In genomic region chr1:55214214-55214902, GRCh38 we compare ENCODE assay signal across 9 cellular contexts. TPM values are rescaled to one million over a fixed set of nuclear protein-coding genes. Genes with fewer than 3 reads are reported as not detected.
DNase-seq lines count a peak whose midpoint lies in the region; ATAC-seq, FAIRE-seq and TF ChIP-seq lines count a peak whose summit lies in the region.
"Had no signal": no experiment of that assay in that cellular context is flagged by ENCODE, and none has a peak within 500 bp of the region (broad histone marks: within the 10 kb centered on the region; RNA-seq: fewer than 3 reads in every experiment).

No MANE protein-coding gene starts in this region.

- FAIRE-seq in small intestine (lab: Jason Lieb, UNC) = no peak
- FAIRE-seq: TTC549 had no signal

- peak; percentile 9 for ATAC-seq in GM19438 (IDR thresholded peaks at IDR 0.05; ENCODE audit: low read depth, unreplicated experiment)
- ATAC-seq in HG03565 (IDR thresholded peaks at IDR 0.05; ENCODE audit: unreplicated experiment) = peak; percentile 12

- H3K27ac ChIP-seq in brain microvascular endothelial cell (peak overlapping the region; percentile 58), small intestine (ENCODE audit: low read depth in 1 of 2, low read length in 1 of 2) (peak overlapping the region; percentile 94 to 95)

- H3K4me3 Mint-ChIP-seq in CD14-positive monocyte = peak overlapping the region; percentile 95 to 99
- H3K4me3 Mint-ChIP-seq in immature natural killer cell = peak overlapping the region; percentile 92 to 95 (median 94)

- intact Hi-C loops in CD14-positive monocyte (cut with micrococcal nuclease) = loop anchor here in 1 of 2 donors (10.0 kb wide), 1 partner anchor 60 kb away; no protein-coding TSS in a partner anchor

- TF ChIP-seq CTCF in CD14-positive monocyte (IDR thresholded peaks at IDR 0.05) (no peak), brain microvascular endothelial cell (IDR thresholded peaks at IDR 0.05; ENCODE audit: low read depth, low read length, missing control alignments) (no peak)

- H3K27me3 ChIP-seq in brain microvascular endothelial cell (replicated peaks) = no peaks in the 10 kb centered on the region
- H3K27me3 ChIP-seq in small intestine (ENCODE audit: control insufficient read depth in 2 of 2, insufficient read depth in 2 of 2, low read length in 2 of 2) = no peaks in the 10 kb centered on the region

- DNase-seq in CD14-positive monocyte (ENCODE audit: low spot score) (no peak), SW480 (ENCODE audit: low spot score) (peak; percentile 43), brain microvascular endothelial cell (no peak), immature natural killer cell (peak; percentile 29 to 34 (median 30)), small intestine (peak; percentile 49), amniotic stem cell (lab: John Stamatoyannopoulos, UW) (no peak)

- in situ Hi-C loops in brain microvascular endothelial cell (cut with HindIII; ENCODE audit: low pct_ligation_motif_present, low sequenced_read_pairs) = no loop called here

- H3K27ac Mint-ChIP-seq in CD14-positive monocyte (peak overlapping the region; percentile 53 to 92 (median 86)), immature natural killer cell (peak overlapping the region; percentile 84 to 94 (median 91))

- H3K4me3 ChIP-seq in brain microvascular endothelial cell (ENCODE audit: low read depth, low read length) = peak overlapping the region; percentile 80
- H3K4me3 ChIP-seq in small intestine (ENCODE audit: low read depth in 1 of 2, low read length in 2 of 2) = peak overlapping the region; percentile 95 to 96

- H3K9me3 Mint-ChIP-seq in CD14-positive monocyte = no peaks in the 10 kb centered on the region
- no peaks in the 10 kb centered on the region for H3K9me3 Mint-ChIP-seq in immature natural killer cell

- H3K36me3 ChIP-seq in brain microvascular endothelial cell (replicated peaks) (no peaks in the 10 kb centered on the region), small intestine (ENCODE audit: control insufficient read depth in 2 of 2, insufficient read depth in 2 of 2, low read length in 2 of 2) (no peaks in the 10 kb centered on the region)

- peaks cover 3 to 21% of the 10 kb centered on the region in 2 donors for H3K4me1 ChIP-seq in small intestine (ENCODE audit: control insufficient read depth in 2 of 2, insufficient read depth in 1 of 2, low read depth in 1 of 2, low read length in 1 of 2)

- WGBS in small intestine, 3 donors = 1% methylated on average over 29 to 40 of the region's 40 CpGs

- H3K4me1 Mint-ChIP-seq in CD14-positive monocyte (peaks cover 77% of the 10 kb centered on the region), immature natural killer cell (peaks cover 80 to 83% of the 10 kb centered on the region in 2 donors)

- H3K9me3 ChIP-seq in small intestine (ENCODE audit: control insufficient read depth, low read depth) = no peaks in the 10 kb centered on the region

- peaks cover 0 to 5% (median 0%) of the 10 kb centered on the region in 3 donors for H3K27me3 Mint-ChIP-seq in CD14-positive monocyte (ENCODE audit: low read depth in 3 of 3)
- peaks cover 6 to 16% (median 11%) of the 10 kb centered on the region in 3 donors for H3K27me3 Mint-ChIP-seq in immature natural killer cell (ENCODE audit: low read depth in 3 of 3)

- peaks cover 0 to 2% of the 10 kb centered on the region in 2 donors for H3K36me3 Mint-ChIP-seq in CD14-positive monocyte
- H3K36me3 Mint-ChIP-seq in immature natural killer cell = peaks cover 0 to 4% (median 0%) of the 10 kb centered on the region in 3 donors

RNA-seq across cellular contexts. Expression of gene USP24, which starts 0.8 kb away (rescaled TPM):
- 1 to 10 TPM; 1.1 to 2.1 TPM for polyA plus RNA-seq in CD14-positive monocyte
- polyA plus RNA-seq in immature natural killer cell = 10 to 100 TPM in 1 of 3 donors, 1 to 10 TPM in 2; 3.0 to 10.1 (median 3.7) TPM
- polyA plus RNA-seq in small intestine = 10 to 100 TPM in 2 of 3 donors, 1 to 10 TPM in 1; 7.3 to 11.4 (median 11.1) TPM

Comparison
In these comparisons a context has a peak if more than half of its experiments do, and no peak if none do; other contexts are left out.
1. DNase-seq: peak in SW480 (single experiment), immature natural killer cell (3 of 3) and small intestine (single experiment); none in CD14-positive monocyte (single experiment), brain microvascular endothelial cell (single experiment) and amniotic stem cell (single experiment).